31 cellular contexts compared by ENCODE assay signal in genomic region chr11:121140369-121140768, GRCh38.
"Had no signal": no experiment of that assay in that cellular context is flagged by ENCODE, and none has a peak within 500 bp of the region (broad histone marks: within the 10 kb centered on the region; RNA-seq: fewer than 3 reads in every experiment).

No MANE protein-coding gene starts in this region.

- H3K27me3 ChIP-seq: adrenal gland, ascending aorta, body of pancreas, brain microvascular endothelial cell, breast epithelium, cardiac muscle cell had no signal

- H3K9me3 ChIP-seq: adrenal gland, ascending aorta, body of pancreas, breast epithelium had no signal

- DNase-seq: activated effector memory CD4-positive, alpha-beta T cell treated with anti-CD3 and anti-CD28 coated beads, Interleukin-2, amount 50 U/mL, for 16 hours; activated effector memory CD4-positive, alpha-beta T cell treated with Interleukin-2 at 50 U/mL for 16 hours; activated gamma-delta T cell; activated gamma-delta T cell treated with Interleukin-2 at 50 U/mL for 16 hours; activated naive CD4-positive, alpha-beta T cell; activated naive CD4-positive, alpha-beta T cell treated with anti-CD3 and anti-CD28 coated beads for 36 hours; activated naive CD4-positive, alpha-beta T cell treated with anti-CD3 and anti-CD28 coated beads, Interleukin-2, amount 10 ng/mL, durations not matched to agents 7 days and 5 days; activated naive CD4-positive, alpha-beta T cell treated with anti-CD3 and anti-CD28 coated beads, Interleukin-2, amount 50 U/mL, for 16 hours; activated naive CD4-positive, alpha-beta T cell treated with Interleukin-2 at 50 U/mL for 16 hours; activated naive CD8-positive, alpha-beta T cell treated with anti-CD3 and anti-CD28 coated beads for 36 hours; activated naive CD8-positive, alpha-beta T cell treated with anti-CD3 and anti-CD28 coated beads, Interleukin-2, amount 10 ng/mL, durations not matched to agents 7 days and 5 days; activated naive CD8-positive, alpha-beta T cell treated with anti-CD3 and anti-CD28 coated beads, Interleukin-2, amount 50 U/mL, for 24 hours; activated T-cell treated with anti-CD3 and anti-CD28 coated beads, Interleukin-2, amount 50 U/mL, for 24 hours; activated T-cell treated with anti-CD3 and anti-CD28 coated beads, Interleukin-2, amount 50 U/mL, for 4 hours; activated T-cell treated with anti-CD3 and anti-CD28 coated beads, Interleukin-2, amount 50 U/mL, for 48 hours; activated T-cell treated with anti-CD3 and anti-CD28 coated beads, Interleukin-2, amount 50 U/mL, for 72 hours; adrenal gland; amniotic stem cell; amygdala; anterior cingulate cortex; aorta; body of pancreas; brain microvascular endothelial cell; caudate nucleus; central memory CD4-positive, alpha-beta T cell; cerebellar nuclear complex had no signal

- H3K4me1 ChIP-seq: adrenal gland, ascending aorta, body of pancreas, breast epithelium had no signal

- ATAC-seq: activated naive CD4-positive, alpha-beta T cell treated with anti-CD3 and anti-CD28 coated beads, Interleukin-2, amount 50 U/mL, for 72 hours; activated naive CD8-positive, alpha-beta T cell treated with anti-CD3 and anti-CD28 coated beads, Interleukin-2, amount 50 U/mL, for 24 hours; activated T-cell treated with anti-CD3 and anti-CD28 coated beads, Interleukin-2, amount 50 U/mL, for 4 hours; activated T-cell treated with anti-CD3 and anti-CD28 coated beads, Interleukin-2, amount 50 U/mL, for 72 hours; activated T-helper 17 cell treated with anti-CD3 and anti-CD28 coated beads, Interleukin-2, amount 50 U/mL, for 72 hours; body of pancreas had no signal

- H3K36me3 ChIP-seq: adrenal gland, ascending aorta, brain microvascular endothelial cell, breast epithelium, cardiac muscle cell had no signal

- H3K27ac ChIP-seq: adrenal gland, ascending aorta, body of pancreas, brain microvascular endothelial cell, breast epithelium, cardiac muscle cell had no signal

- H3K4me3 ChIP-seq: adrenal gland, ascending aorta, body of pancreas, breast epithelium, cardiac muscle cell had no signal
